ENCODE assay signal across 19 cellular contexts in the genomic region with DNA sequence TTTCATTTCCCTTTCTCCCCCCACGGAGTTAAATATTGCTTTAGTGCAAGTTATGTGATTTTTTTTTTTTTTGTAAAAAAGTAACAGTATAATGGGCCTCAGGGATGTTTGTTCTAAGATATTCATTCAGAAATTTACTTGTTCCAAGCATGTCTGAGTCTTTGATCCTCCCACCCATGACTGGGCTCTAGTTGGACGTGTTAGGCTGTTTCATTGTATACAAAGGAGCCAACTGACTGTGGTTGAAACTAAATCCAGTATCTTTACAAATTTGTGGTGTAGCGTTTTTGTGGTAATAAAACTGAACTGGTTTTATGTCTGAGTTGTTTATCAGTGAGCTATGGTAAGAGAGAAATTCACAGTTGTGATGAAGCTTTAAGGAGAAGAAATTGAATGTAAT.
DNase-seq lines count a peak whose midpoint lies in the region; ATAC-seq and TF ChIP-seq lines count a peak whose summit lies in the region.
"Had no signal": no experiment of that assay in that cellular context is flagged by ENCODE, and none has a peak within 500 bp of the region (broad histone marks: within the 10 kb centered on the region; RNA-seq: fewer than 3 reads in every experiment).

No MANE protein-coding gene starts in this region.

- 60 to 91% (median 73%) methylated on average over 3 of the region's 3 CpGs for WGBS in adrenal gland, 4 donors

- no peak overlapping the region for H3K4me3 Mint-ChIP-seq in CD8-positive, alpha-beta T cell
- peak overlapping the region; percentile 11 for H3K4me3 Mint-ChIP-seq in activated naive CD4-positive, alpha-beta T cell treated with anti-CD3 and anti-CD28 coated beads, Interleukin-2, amount 50 U/mL, for 24 hours
- H3K4me3 Mint-ChIP-seq: naive thymus-derived CD4-positive, alpha-beta T cell had no signal

- H3K36me3 Mint-ChIP-seq in CD8-positive, alpha-beta T cell = peaks cover 76% of the 10 kb centered on the region
- H3K36me3 Mint-ChIP-seq in activated naive CD4-positive, alpha-beta T cell treated with anti-CD3 and anti-CD28 coated beads, Interleukin-2, amount 50 U/mL, for 24 hours = peaks cover 8% of the 10 kb centered on the region

- H3K4me1 Mint-ChIP-seq in CD8-positive, alpha-beta T cell (ENCODE audit: low read depth) = peaks cover 2% of the 10 kb centered on the region
- H3K4me1 Mint-ChIP-seq in activated naive CD4-positive, alpha-beta T cell treated with anti-CD3 and anti-CD28 coated beads, Interleukin-2, amount 50 U/mL, for 24 hours = peaks cover 37% of the 10 kb centered on the region

- no peak for TF ChIP-seq CTCF in CD8-positive, alpha-beta T cell (IDR thresholded peaks at IDR 0.05)
- no peak for TF ChIP-seq CTCF in adrenal gland (IDR thresholded peaks at IDR 0.05)

- no peak overlapping the region for H3K27ac ChIP-seq in CD8-positive, alpha-beta T cell (ENCODE audit: low read depth, low read length)
- no peak overlapping the region for H3K27ac ChIP-seq in adrenal gland
- H3K27ac ChIP-seq: tibial artery had no signal

- peak overlapping the region; percentile 72 for H3K27ac Mint-ChIP-seq in CD8-positive, alpha-beta T cell
- H3K27ac Mint-ChIP-seq in activated naive CD4-positive, alpha-beta T cell treated with anti-CD3 and anti-CD28 coated beads, Interleukin-2, amount 50 U/mL, for 24 hours = peak overlapping the region; percentile 65

- peak; percentile 51 for DNase-seq in activated CD4-positive, alpha-beta T cell treated with anti-CD3 and anti-CD28 coated beads for 48 hours
- no peak for DNase-seq in activated CD4-positive, alpha-beta T cell treated with anti-CD3 and anti-CD28 coated beads, Interleukin-2, amount 50 U/mL, for 1 hour
- DNase-seq in CD8-positive, alpha-beta T cell = no peak
- peak; percentile 83 for DNase-seq in fibroblast of peridontal ligament (ENCODE audit: extremely low read depth)
- no peak for DNase-seq in adrenal gland
- DNase-seq: amniotic stem cell; BE2C; effector CD8-positive, alpha-beta T cell; hypothalamus; kidney; naive thymus-derived CD4-positive, alpha-beta T cell; NCI-H524 treated with DMSO at 0.1 percent for 48 hours; posterior cingulate gyrus; SHP77; tibial artery had no signal

- intact Hi-C loops in CD8-positive, alpha-beta T cell (cut with DNase I, micrococcal nuclease) = loop anchor here (5.0 to 10.0 kb wide), 2 partner anchors 33 to 65 kb away; no protein-coding TSS in a partner anchor
- intact Hi-C loops in adrenal gland (cut with DNase I) = no loop called here

- ATAC-seq in CD8-positive, alpha-beta T cell = no peak
- ATAC-seq in GM19395 (IDR thresholded peaks at IDR 0.05; ENCODE audit: unreplicated experiment) (no peak), HG03520 (IDR thresholded peaks at IDR 0.05; ENCODE audit: unreplicated experiment) (no peak)
- ATAC-seq: naive thymus-derived CD4-positive, alpha-beta T cell had no signal

- no peaks in the 10 kb centered on the region for H3K27me3 ChIP-seq in CD8-positive, alpha-beta T cell (ENCODE audit: insufficient read depth, low read length)
- H3K27me3 ChIP-seq in adrenal gland = peaks cover 8% of the 10 kb centered on the region
- H3K27me3 ChIP-seq: BE2C, tibial artery had no signal

- TF ChIP-seq POLR2A in adrenal gland (IDR thresholded peaks at IDR 0.05) = no peak

- no peaks in the 10 kb centered on the region for H3K9me3 ChIP-seq in CD8-positive, alpha-beta T cell (ENCODE audit: low read length)
- no peaks in the 10 kb centered on the region for H3K9me3 ChIP-seq in adrenal gland (replicated peaks in 1 of 3)
- H3K9me3 ChIP-seq: BE2C, HAP-1, tibial artery had no signal

- peaks cover 17% of the 10 kb centered on the region for H3K36me3 ChIP-seq in CD8-positive, alpha-beta T cell (ENCODE audit: insufficient read depth, low read length)
- no peaks in the 10 kb centered on the region for H3K36me3 ChIP-seq in adrenal gland (replicated peaks in 1 of 2)
- H3K36me3 ChIP-seq: BE2C, HAP-1 had no signal

- no peaks in the 10 kb centered on the region for H3K27me3 Mint-ChIP-seq in CD8-positive, alpha-beta T cell (ENCODE audit: low read depth)
- no peaks in the 10 kb centered on the region for H3K27me3 Mint-ChIP-seq in activated naive CD4-positive, alpha-beta T cell treated with anti-CD3 and anti-CD28 coated beads, Interleukin-2, amount 50 U/mL, for 24 hours
- H3K27me3 Mint-ChIP-seq: naive thymus-derived CD4-positive, alpha-beta T cell had no signal

- H3K4me1 ChIP-seq in CD8-positive, alpha-beta T cell (ENCODE audit: insufficient read depth, low read length) = no peaks in the 10 kb centered on the region
- H3K4me1 ChIP-seq in adrenal gland (replicated peaks in 1 of 2) = no peaks in the 10 kb centered on the region
- H3K4me1 ChIP-seq: BE2C, tibial artery had no signal

- no peaks in the 10 kb centered on the region for H3K9me3 Mint-ChIP-seq in CD8-positive, alpha-beta T cell
- no peaks in the 10 kb centered on the region for H3K9me3 Mint-ChIP-seq in activated naive CD4-positive, alpha-beta T cell treated with anti-CD3 and anti-CD28 coated beads, Interleukin-2, amount 50 U/mL, for 24 hours
- H3K9me3 Mint-ChIP-seq: naive thymus-derived CD4-positive, alpha-beta T cell had no signal

- CTCF ChIA-PET in CD8-positive, alpha-beta T cell (lab: Charles Lee) = no interaction called here

- no peak overlapping the region for H3K4me3 ChIP-seq in CD8-positive, alpha-beta T cell (ENCODE audit: low read depth, low read length)
- H3K4me3 ChIP-seq in adrenal gland = no peak overlapping the region
- H3K4me3 ChIP-seq: HAP-1, tibial artery had no signal

- POLR2A ChIA-PET in CD8-positive, alpha-beta T cell (lab: Charles Lee) = no interaction called here

Comparison
In these comparisons a context has a peak if more than half of its experiments do, and no peak if none do; other contexts are left out.
1. DNase-seq: peak in activated CD4-positive, alpha-beta T cell treated with anti-CD3 and anti-CD28 coated beads for 48 hours (single experiment) and fibroblast of peridontal ligament (single experiment); none in activated CD4-positive, alpha-beta T cell treated with anti-CD3 and anti-CD28 coated beads, Interleukin-2, amount 50 U/mL, for 1 hour (single experiment), CD8-positive, alpha-beta T cell (0 of 7) and adrenal gland (0 of 7).
2. intact Hi-C loops: an anchor here in CD8-positive, alpha-beta T cell (5.0 to 10.0 kb wide); none called in adrenal gland.